Comparison of ENCODE assay signal across 24 cellular contexts in genomic region chr2:17441055-17441771, GRCh38.
DNase-seq lines count a peak whose midpoint lies in the region; ATAC-seq and TF ChIP-seq lines count a peak whose summit lies in the region.
"Had no signal": no experiment of that assay in that cellular context is flagged by ENCODE, and none has a peak within 500 bp of the region (broad histone marks: within the 10 kb centered on the region; RNA-seq: fewer than 3 reads in every experiment).

No MANE protein-coding gene starts in this region.

- no peak for ATAC-seq in RWPE2 (ENCODE audit: low read depth)
- no peak for ATAC-seq in HG03378 (IDR thresholded peaks at IDR 0.05; ENCODE audit: unreplicated experiment)
- ATAC-seq: left cardiac atrium, natural killer cell had no signal

- H4K20me1 ChIP-seq in smooth muscle cell (ENCODE audit: low read depth) = no peaks in the 10 kb centered on the region

- POLR2A ChIA-PET in HEK293 (lab: Yijun Ruan, JAX) = no interaction called here

- no peak overlapping the region for H3K27ac ChIP-seq in HEK293 (ENCODE audit: extremely low read depth, low read depth, low read length)
- peak overlapping the region; percentile 26 for H3K27ac ChIP-seq in RWPE2 (ENCODE audit: poor library complexity, severe bottlenecking)
- H3K27ac ChIP-seq in esophagus (ENCODE audit: low read depth in 2 of 2, low read length in 1 of 2) = peak overlapping the region; percentile 71 to 73
- no peak overlapping the region for H3K27ac ChIP-seq in smooth muscle cell (ENCODE audit: low read depth)
- H3K27ac ChIP-seq: sigmoid colon, tibial artery had no signal

- H3K27me3 Mint-ChIP-seq in osteocyte (ENCODE audit: unreplicated experiment) = no peaks in the 10 kb centered on the region
- H3K27me3 Mint-ChIP-seq: activated CD4-positive, alpha-beta T cell treated with anti-CD3 and anti-CD28 coated beads, Interleukin-2, amount 10 ng/mL, durations not matched to agents 7 days and 5 days; CD4-positive, alpha-beta memory T cell; dendritic cell treated with granulocyte-macrophage colony-stimulating factor and Interleukin-4, amounts not matched to agents 40 ng/mL and 50 ng/mL, for 4 days had no signal

- CTCF ChIA-PET in HEK293 (lab: Yijun Ruan, JAX) = no interaction called here

- H3K79me2 ChIP-seq in smooth muscle cell (ENCODE audit: low read depth) = no peaks in the 10 kb centered on the region

- H3K36me3 ChIP-seq in HEK293 (ENCODE audit: control insufficient read depth in 2 of 2, insufficient read depth in 1 of 2, low read length in 2 of 2) (no peaks in the 10 kb centered on the region), RWPE2 (ENCODE audit: low read depth) (no peaks in the 10 kb centered on the region), esophagus (ENCODE audit: control insufficient read depth in 2 of 2, insufficient read depth in 2 of 2, low read length in 1 of 2) (no peaks in the 10 kb centered on the region), smooth muscle cell (ENCODE audit: low read depth) (no peaks in the 10 kb centered on the region)
- H3K36me3 ChIP-seq: sigmoid colon, tibial artery had no signal

- peak overlapping the region; percentile 10 for H2AFZ ChIP-seq in smooth muscle cell (ENCODE audit: low read depth)

- no peaks in the 10 kb centered on the region for H3K4me1 Mint-ChIP-seq in osteocyte (ENCODE audit: unreplicated experiment)
- H3K4me1 Mint-ChIP-seq: activated CD4-positive, alpha-beta T cell treated with anti-CD3 and anti-CD28 coated beads, Interleukin-2, amount 10 ng/mL, durations not matched to agents 7 days and 5 days; CD4-positive, alpha-beta memory T cell; IgD-negative memory B cell; natural killer cell had no signal

- H3K4me2 ChIP-seq in smooth muscle cell = peak overlapping the region; percentile 42

- 50 to 60% methylated on average over 4 of the region's 4 CpGs for WGBS in esophagus, 2 donors
- 86% methylated on average over 4 of the region's 4 CpGs for WGBS in smooth muscle cell (ENCODE audit: low lambda C conversion rate)

- H3K9ac ChIP-seq in smooth muscle cell (ENCODE audit: low read depth) = no peak overlapping the region

- H3K4me3 Mint-ChIP-seq in osteocyte (ENCODE audit: unreplicated experiment) = no peak overlapping the region
- H3K4me3 Mint-ChIP-seq: activated CD4-positive, alpha-beta T cell treated with anti-CD3 and anti-CD28 coated beads, Interleukin-2, amount 10 ng/mL, durations not matched to agents 7 days and 5 days; CD4-positive, alpha-beta memory T cell; dendritic cell treated with granulocyte-macrophage colony-stimulating factor and Interleukin-4, amounts not matched to agents 40 ng/mL and 50 ng/mL, for 4 days; IgD-negative memory B cell; natural killer cell; T-helper 1 cell treated with Interleukin-12 subunit alpha and Interleukin-12 subunit beta and Interleukin-4 antibody, amounts not matched to agents 30 μg/mL and 1 μg/mL, for 36 hours had no signal

- in situ Hi-C loops in G401 (cut with HindIII; ENCODE audit: low sequenced_read_pairs) = no loop called here

- H3K27me3 ChIP-seq in RWPE2 (ENCODE audit: insufficient read depth, poor library complexity, severe bottlenecking) (no peaks in the 10 kb centered on the region), esophagus (ENCODE audit: control insufficient read depth in 1 of 2, insufficient read depth in 2 of 2, low read length in 2 of 2) (no peaks in the 10 kb centered on the region), smooth muscle cell (ENCODE audit: low read depth) (no peaks in the 10 kb centered on the region)
- H3K27me3 ChIP-seq: sigmoid colon, tibial artery had no signal

- H3K4me3 ChIP-seq in HEK293 (ENCODE audit: low read depth, low read length) (no peak overlapping the region), RWPE2 (ENCODE audit: severe bottlenecking) (no peak overlapping the region), esophagus (ENCODE audit: low read depth in 1 of 2, low read length in 2 of 2) (peak overlapping the region; percentile 25 to 41), smooth muscle cell (no peak overlapping the region)
- H3K4me3 ChIP-seq: sigmoid colon, tibial artery had no signal

- no peak for TF ChIP-seq CTCF in HEK293 (tag by site-specific recombination; IDR thresholded peaks at IDR 0.05)
- no peak for TF ChIP-seq CTCF in RWPE2 (IDR thresholded peaks at IDR 0.05; ENCODE audit: poor library complexity, severe bottlenecking)
- TF ChIP-seq CTCF in smooth muscle cell (IDR thresholded peaks at IDR 0.05; ENCODE audit: borderline replicate concordance, insufficient read depth, poor library complexity, severe bottlenecking) = no peak
- no peak for TF ChIP-seq CTCF in osteocyte (IDR thresholded peaks at IDR 0.05)

- no peaks in the 10 kb centered on the region for H3K36me3 Mint-ChIP-seq in osteocyte (ENCODE audit: unreplicated experiment)
- H3K36me3 Mint-ChIP-seq: CD4-positive, alpha-beta memory T cell; IgD-negative memory B cell; natural killer cell had no signal

- no peaks in the 10 kb centered on the region for H3F3A ChIP-seq in smooth muscle cell (ENCODE audit: low read depth)

- no peaks in the 10 kb centered on the region for H3K9me3 ChIP-seq in HEK293 (ENCODE audit: control insufficient read depth, insufficient read depth, low read depth, low read length)
- H3K9me3 ChIP-seq in RWPE2 (ENCODE audit: severe bottlenecking) = peaks cover 2% of the 10 kb centered on the region
- H3K9me3 ChIP-seq in esophagus (ENCODE audit: control insufficient read depth in 2 of 2, insufficient read depth in 1 of 2, low read depth in 1 of 2, low read length in 1 of 2) = no peaks in the 10 kb centered on the region
- no peaks in the 10 kb centered on the region for H3K9me3 ChIP-seq in smooth muscle cell (replicated peaks; ENCODE audit: low read depth)
- H3K9me3 ChIP-seq: sigmoid colon, tibial artery had no signal

- H3K4me1 ChIP-seq in HEK293 (ENCODE audit: control insufficient read depth, insufficient read depth, low read length) = no peaks in the 10 kb centered on the region
- H3K4me1 ChIP-seq in RWPE2 (ENCODE audit: insufficient read depth, poor library complexity, severe bottlenecking) = peaks cover 15% of the 10 kb centered on the region
- no peaks in the 10 kb centered on the region for H3K4me1 ChIP-seq in esophagus (ENCODE audit: control insufficient read depth in 2 of 2, insufficient read depth in 2 of 2, low read length in 1 of 2)
- no peaks in the 10 kb centered on the region for H3K4me1 ChIP-seq in smooth muscle cell (ENCODE audit: low read depth)
- H3K4me1 ChIP-seq: sigmoid colon, tibial artery had no signal

- DNase-seq in RWPE2 (ENCODE audit: low spot score) = no peak
- DNase-seq in smooth muscle cell (lab: John Stamatoyannopoulos, UW; ENCODE audit: unreplicated experiment) = no peak
- DNase-seq in osteocyte (ENCODE audit: extremely low spot score, unreplicated experiment) = no peak
- DNase-seq in G401 (ENCODE audit: low spot score) = no peak
- DNase-seq: activated CD4-positive, alpha-beta T cell treated with anti-CD3 and anti-CD28 coated beads, Interleukin-2, amount 10 ng/mL, durations not matched to agents 7 days and 5 days; activated CD8-positive, alpha-beta memory T cell treated with anti-CD3 and anti-CD28 coated beads, Interleukin-2, amount 50 U/mL, for 48 hours; CD4-positive, alpha-beta memory T cell; DMS53; HCEC 1CT; left cardiac atrium; MM.1S; natural killer cell; NCI-H1436 treated with DMSO at 0.1 percent for 48 hours; NCI-H2171; sigmoid colon; stimulated activated CD4-positive, alpha-beta T cell treated with anti-CD3 and anti-CD28 coated beads, Interleukin-1b, Interleukin-23, amount 100 ng/mL, for 48 hours; stimulated activated naive CD4-positive, alpha-beta T cell; tibial artery had no signal

- H3K27ac Mint-ChIP-seq in osteocyte (ENCODE audit: unreplicated experiment) = no peak overlapping the region
- H3K27ac Mint-ChIP-seq: activated CD4-positive, alpha-beta T cell treated with anti-CD3 and anti-CD28 coated beads, Interleukin-2, amount 10 ng/mL, durations not matched to agents 7 days and 5 days; CD4-positive, alpha-beta memory T cell; dendritic cell treated with granulocyte-macrophage colony-stimulating factor and Interleukin-4, amounts not matched to agents 40 ng/mL and 50 ng/mL, for 4 days; IgD-negative memory B cell; natural killer cell; T-helper 1 cell treated with Interleukin-12 subunit alpha and Interleukin-12 subunit beta and Interleukin-4 antibody, amounts not matched to agents 30 μg/mL and 1 μg/mL, for 36 hours had no signal

- H3K9me3 Mint-ChIP-seq in osteocyte (ENCODE audit: unreplicated experiment) = peaks cover 4% of the 10 kb centered on the region
- H3K9me3 Mint-ChIP-seq: activated CD4-positive, alpha-beta T cell treated with anti-CD3 and anti-CD28 coated beads, Interleukin-2, amount 10 ng/mL, durations not matched to agents 7 days and 5 days; IgD-negative memory B cell had no signal

TF ChIP-seq in HEK293, 187 proteins besides CTCF, POLR2A, EP300 and RAD21:
- TF ChIP-seq ZIC2 (tag by site-specific recombination; IDR thresholded peaks at IDR 0.05) (peak; percentile 67), ZNF473 (tag by site-specific recombination; IDR thresholded peaks at IDR 0.05) (no peak), KLF7 (tag by site-specific recombination; IDR thresholded peaks at IDR 0.05; ENCODE audit: borderline replicate concordance) (no peak), GLI2 (tag by site-specific recombination; IDR thresholded peaks at IDR 0.05; ENCODE audit: borderline replicate concordance, low read depth) (no peak)

Comparison
In these comparisons a context has a peak if more than half of its experiments do, and no peak if none do; other contexts are left out.
1. H3K27ac ChIP-seq: peak in RWPE2 (single experiment) and esophagus (2 of 2); none in HEK293 (single experiment) and smooth muscle cell (single experiment).
2. H3K4me3 ChIP-seq: peak in esophagus (2 of 2); none in HEK293 (single experiment), RWPE2 (single experiment) and smooth muscle cell (single experiment).